1 cellular context compared by ENCODE assay signal in genomic region chr11:9615031-9615451, GRCh38.
TF ChIP-seq lines count a peak whose summit lies in the region.

No MANE protein-coding gene starts in this region.

TF ChIP-seq in GM12878, 131 proteins besides CTCF, POLR2A, EP300 and RAD21 (continues in another document):
- no peak for TF ChIP-seq FOS (IDR thresholded peaks at IDR 0.05; ENCODE audit: borderline replicate concordance, extremely low read depth, insufficient read length)
- 0 out of 2 replicates have a peak, but pooled peaks have one; percentile 14 for TF ChIP-seq ZNF384 (IDR thresholded peaks at IDR 0.05; ENCODE audit: borderline replicate concordance, low read depth, low read length)
- TF ChIP-seq HSF1 (IDR thresholded peaks at IDR 0.05; ENCODE audit: low read depth, low read length) = no peak
- peak; percentile 81 for TF ChIP-seq RELA (IDR thresholded peaks at IDR 0.05; ENCODE audit: borderline replicate concordance, partially characterized antibody)
- TF ChIP-seq MEF2A (IDR thresholded peaks at IDR 0.05; ENCODE audit: insufficient read depth, low read depth, low read length) = peak; percentile 94
- TF ChIP-seq SRF (IDR thresholded peaks at IDR 0.05; ENCODE audit: low read depth in 2 of 2, low read length in 2 of 2) = peak in 1 of 2 experiments; percentile 77; a peak in 2 of 4 replicates
- peak; percentile 75 for TF ChIP-seq ATF2 (IDR thresholded peaks at IDR 0.05; ENCODE audit: low read length)
- no peak for TF ChIP-seq HDGF (IDR thresholded peaks at IDR 0.05)
- 0 out of 2 replicates have a peak, but pooled peaks have one; percentile 42 for TF ChIP-seq SREBF1 (IDR thresholded peaks at IDR 0.05; ENCODE audit: low read length)
- no peak for TF ChIP-seq TCF7 (IDR thresholded peaks at IDR 0.05; ENCODE audit: borderline replicate concordance)
- peak; percentile 63; the same call in 1 of the 2 replicates for TF ChIP-seq IKZF1 (conservative IDR thresholded peaks at IDR 0.05)
- no peak for TF ChIP-seq TAF1 (IDR thresholded peaks at IDR 0.05; ENCODE audit: borderline replicate concordance, low read depth, low read length)
- TF ChIP-seq POU2F2 (IDR thresholded peaks at IDR 0.05; ENCODE audit: borderline replicate concordance, low read depth, low read length) = peak; percentile 97
- peak; percentile 90 for TF ChIP-seq ZNF217 (IDR thresholded peaks at IDR 0.05)
- peak; percentile 23; the same call in 1 of the 2 replicates for TF ChIP-seq CREB1 (IDR thresholded peaks at IDR 0.05; ENCODE audit: low read depth)
- peak; percentile 96 for TF ChIP-seq PAX5 (IDR thresholded peaks at IDR 0.05; ENCODE audit: borderline replicate concordance, low read depth, low read length)
- no peak for TF ChIP-seq MAX (IDR thresholded peaks at IDR 0.05; ENCODE audit: low read depth, low read length)
- TF ChIP-seq REST (IDR thresholded peaks at IDR 0.05; ENCODE audit: low read depth, low read length) = 0 out of 2 replicates have a peak, but pooled peaks have one; percentile 10
- peak; percentile 92 for TF ChIP-seq RCOR1 (conservative IDR thresholded peaks at IDR 0.05; ENCODE audit: low read depth, low read length)
- TF ChIP-seq CEBPB (IDR thresholded peaks at IDR 0.05; ENCODE audit: borderline replicate concordance in 1 of 2, low read depth in 2 of 2, low read length in 2 of 2) = 0 out of 4 replicates have a peak, but pooled peaks of 1 of the 2 experiments have one; percentile 30
- peak; percentile 67 to 68; a peak in 2 of 4 replicates for TF ChIP-seq BHLHE40 (IDR thresholded peaks at IDR 0.05; ENCODE audit: borderline replicate concordance in 1 of 2, low read depth in 2 of 2, low read length in 1 of 2)
- TF ChIP-seq MXI1 (IDR thresholded peaks at IDR 0.05; ENCODE audit: low read depth, low read length) = peak; percentile 66
- peak; percentile 39; the same call in 1 of the 2 replicates for TF ChIP-seq YY1 (IDR thresholded peaks at IDR 0.05; ENCODE audit: low read depth, low read length)
- peak; percentile 82 for TF ChIP-seq BCL3 (IDR thresholded peaks at IDR 0.05; ENCODE audit: borderline replicate concordance, insufficient read depth, low read depth, low read length, poor library complexity, severe bottlenecking)
- peak; percentile 70; the same call in 1 of the 2 replicates for TF ChIP-seq PML (IDR thresholded peaks at IDR 0.05; ENCODE audit: low read length)
- 0 out of 2 replicates have a peak, but pooled peaks have one; percentile 83 for TF ChIP-seq NR2F1 (conservative IDR thresholded peaks at IDR 0.05)
- no peak for TF ChIP-seq RBBP5 (conservative IDR thresholded peaks at IDR 0.05)
- no peak for TF ChIP-seq NR2C2 (IDR thresholded peaks at IDR 0.05; ENCODE audit: borderline replicate concordance, control insufficient read depth, insufficient read length, low read depth)
- peak; percentile 89 for TF ChIP-seq FOXM1 (IDR thresholded peaks at IDR 0.05; ENCODE audit: low read depth, low read length)
- TF ChIP-seq STAT1 (conservative IDR thresholded peaks at IDR 0.05) = no peak
- no peak for TF ChIP-seq SREBF2 (IDR thresholded peaks at IDR 0.05; ENCODE audit: low read length)
- no peak for TF ChIP-seq ZBTB40 (IDR thresholded peaks at IDR 0.05; ENCODE audit: borderline replicate concordance)
- 0 out of 2 replicates have a peak, but pooled peaks have one; percentile 31 for TF ChIP-seq IRF4 (IDR thresholded peaks at IDR 0.05; ENCODE audit: low read depth, low read length)
- peak; percentile 32 for TF ChIP-seq KLF5 (IDR thresholded peaks at IDR 0.05; ENCODE audit: partially characterized antibody)
- TF ChIP-seq NKRF (conservative IDR thresholded peaks at IDR 0.05) = no peak
- TF ChIP-seq DPF2 (IDR thresholded peaks at IDR 0.05) = peak; percentile 30; the same call in 1 of the 2 replicates
- no peak for TF ChIP-seq CEBPZ (IDR thresholded peaks at IDR 0.05; ENCODE audit: low read depth, low read length)
- peak; percentile 66; the same call in 1 of the 2 replicates for TF ChIP-seq TCF12 (IDR thresholded peaks at IDR 0.05; ENCODE audit: low read depth, low read length)
- peak; percentile 24 for TF ChIP-seq SP1 (IDR thresholded peaks at IDR 0.05; ENCODE audit: low read depth, low read length)
- TF ChIP-seq MTA3 (IDR thresholded peaks at IDR 0.05; ENCODE audit: borderline replicate concordance, low read length) = peak; percentile 77; the same call in 1 of the 2 replicates
- no peak for TF ChIP-seq KAT2A (conservative IDR thresholded peaks at IDR 0.05; ENCODE audit: control insufficient read depth, low read depth, low read length)
- TF ChIP-seq EZH2 (IDR thresholded peaks at IDR 0.05; ENCODE audit: borderline replicate concordance, control insufficient read depth, low read depth, low read length) = no peak
- TF ChIP-seq ZBED1 (IDR thresholded peaks at IDR 0.05; ENCODE audit: borderline replicate concordance) = peak; percentile 65; the same call in 1 of the 2 replicates
- TF ChIP-seq NRF1 (conservative IDR thresholded peaks at IDR 0.05; ENCODE audit: low read depth, low read length) = no peak
- peak; percentile 80; the same call in 1 of the 2 replicates for TF ChIP-seq EED (IDR thresholded peaks at IDR 0.05; ENCODE audit: low read depth)
- peak; percentile 94 for TF ChIP-seq MEF2B (IDR thresholded peaks at IDR 0.05; ENCODE audit: partially characterized antibody, poor library complexity, severe bottlenecking)
- TF ChIP-seq NFIC (IDR thresholded peaks at IDR 0.05; ENCODE audit: low read depth, low read length) = peak; percentile 79; the same call in 1 of the 2 replicates
